Comparison of ENCODE assay signal across 7 cellular contexts in genomic region chr3:107339690-107340089, GRCh38. TPM values are rescaled to one million over a fixed set of nuclear protein-coding genes. Genes with fewer than 3 reads are reported as not detected.
"Had no signal": no experiment of that assay in that cellular context is flagged by ENCODE, and none has a peak within 500 bp of the region (broad histone marks: within the 10 kb centered on the region; RNA-seq: fewer than 3 reads in every experiment).

No MANE protein-coding gene starts in this region.

RNA-seq across cellular contexts. Expression of gene CCDC54, which starts 37.5 kb away (rescaled TPM):
- total RNA-seq: GM23248, GM23338, H1, H4, H7, H9, HFFc6 had no signal
